In genomic region chr12:100442403-100442802, GRCh38 we compare ENCODE assay signal across 20 cellular contexts. TPM values are rescaled to one million over a fixed set of nuclear protein-coding genes. Genes with fewer than 3 reads are reported as not detected.
DNase-seq lines count a peak whose midpoint lies in the region; TF ChIP-seq lines count a peak whose summit lies in the region.
"Had no signal": no experiment of that assay in that cellular context is flagged by ENCODE, and none has a peak within 500 bp of the region (broad histone marks: within the 10 kb centered on the region; RNA-seq: fewer than 3 reads in every experiment).

No MANE protein-coding gene starts in this region.

- H3K9me3 Mint-ChIP-seq in chondrocyte (ENCODE audit: low read depth): no peaks in the 10 kb centered on the region
- H3K9me3 Mint-ChIP-seq: CD4-positive, alpha-beta memory T cell had no signal

- peaks cover 2 to 38% (median 34%) of the 10 kb centered on the region in 4 donors for H3K4me1 ChIP-seq in liver (ENCODE audit: control insufficient read depth in 4 of 4, insufficient read depth in 4 of 4, low read length in 3 of 4)

- TF ChIP-seq CTCF in fibroblast of villous mesenchyme (IDR thresholded peaks at IDR 0.05; ENCODE audit: insufficient read depth, low read depth, low read length) (no peak), liver (IDR thresholded peaks at IDR 0.05; ENCODE audit: low read depth, low read length, missing input control) (no peak), retinal pigment epithelial cell (conservative IDR thresholded peaks at IDR 0.05; ENCODE audit: low read depth, low read length) (no peak), chondrocyte (IDR thresholded peaks at IDR 0.05) (no peak)

- H3K9me3 ChIP-seq in liver (ENCODE audit: control insufficient read depth in 4 of 4, low read length in 3 of 4): no peaks in the 10 kb centered on the region

- WGBS in liver: 37% methylated on average over 1 of the region's 1 CpG

- no peak overlapping the region for H3K9ac ChIP-seq in liver (ENCODE audit: low read depth in 1 of 2, low read length in 2 of 2)
- H3K9ac ChIP-seq: GM23248 had no signal

- no peaks in the 10 kb centered on the region for H3K36me3 Mint-ChIP-seq in chondrocyte (ENCODE audit: low read depth)
- H3K36me3 Mint-ChIP-seq: CD4-positive, alpha-beta memory T cell had no signal

- H3K4me3 ChIP-seq in fibroblast of villous mesenchyme (ENCODE audit: low read depth, low read length) (no peak overlapping the region), liver (ENCODE audit: low read depth in 1 of 3, low read length in 3 of 3) (no peak overlapping the region), retinal pigment epithelial cell (ENCODE audit: low read length) (no peak overlapping the region)
- H3K4me3 ChIP-seq: GM23248 had no signal

- H3K4me1 Mint-ChIP-seq in chondrocyte (ENCODE audit: low read depth): no peaks in the 10 kb centered on the region
- H3K4me1 Mint-ChIP-seq: CD4-positive, alpha-beta memory T cell had no signal

- no peaks in the 10 kb centered on the region for H3K27me3 ChIP-seq in liver (ENCODE audit: control insufficient read depth in 4 of 4, insufficient read depth in 4 of 4, low read length in 3 of 4)

- H3K27ac Mint-ChIP-seq in chondrocyte (ENCODE audit: unreplicated experiment): no peak overlapping the region
- H3K27ac Mint-ChIP-seq: CD4-positive, alpha-beta memory T cell had no signal

- peak overlapping the region in 1 of 2 donors; percentile 19 for H3K27ac ChIP-seq in liver (ENCODE audit: low read depth in 1 of 2, low read length in 2 of 2)
- H3K27ac ChIP-seq: GM23248 had no signal

- no peaks in the 10 kb centered on the region for H3K36me3 ChIP-seq in liver (ENCODE audit: control insufficient read depth in 4 of 4, insufficient read depth in 3 of 4, low read depth in 1 of 4, low read length in 3 of 4)

- peaks cover 23% of the 10 kb centered on the region for H3K27me3 Mint-ChIP-seq in chondrocyte (ENCODE audit: low read depth)

- DNase-seq in fibroblast of villous mesenchyme (ENCODE audit: low read depth) (peak; percentile 19), retinal pigment epithelial cell (ENCODE audit: low read depth) (peak; percentile 43), activated gamma-delta T cell treated with Interleukin-2 at 50 U/mL for 16 hours (no peak), chondrocyte (ENCODE audit: low spot score) (no peak)
- DNase-seq in effector CD4-positive, alpha-beta T cell: no peak
- DNase-seq: C1 segment of cervical spinal cord; Calu3; CD4-positive, alpha-beta memory T cell; COR-L47; DMS53; DMS79 treated with DMSO at 0.1 percent for 48 hours; GM23248; H7; HCEC 1CT had no signal

- peak in 1 of 2 donors; percentile 6 for TF ChIP-seq RAD21 in liver (IDR thresholded peaks at IDR 0.05)

- H3K4me3 Mint-ChIP-seq in chondrocyte (ENCODE audit: unreplicated experiment): no peak overlapping the region
- H3K4me3 Mint-ChIP-seq: CD4-positive, alpha-beta memory T cell had no signal

TF ChIP-seq in liver, 16 proteins besides CTCF, POLR2A, EP300 and RAD21:
- peak in 1 of 2 donors; percentile 20 for TF ChIP-seq JUND (IDR thresholded peaks at IDR 0.05)
- TF ChIP-seq, protein P1, sequence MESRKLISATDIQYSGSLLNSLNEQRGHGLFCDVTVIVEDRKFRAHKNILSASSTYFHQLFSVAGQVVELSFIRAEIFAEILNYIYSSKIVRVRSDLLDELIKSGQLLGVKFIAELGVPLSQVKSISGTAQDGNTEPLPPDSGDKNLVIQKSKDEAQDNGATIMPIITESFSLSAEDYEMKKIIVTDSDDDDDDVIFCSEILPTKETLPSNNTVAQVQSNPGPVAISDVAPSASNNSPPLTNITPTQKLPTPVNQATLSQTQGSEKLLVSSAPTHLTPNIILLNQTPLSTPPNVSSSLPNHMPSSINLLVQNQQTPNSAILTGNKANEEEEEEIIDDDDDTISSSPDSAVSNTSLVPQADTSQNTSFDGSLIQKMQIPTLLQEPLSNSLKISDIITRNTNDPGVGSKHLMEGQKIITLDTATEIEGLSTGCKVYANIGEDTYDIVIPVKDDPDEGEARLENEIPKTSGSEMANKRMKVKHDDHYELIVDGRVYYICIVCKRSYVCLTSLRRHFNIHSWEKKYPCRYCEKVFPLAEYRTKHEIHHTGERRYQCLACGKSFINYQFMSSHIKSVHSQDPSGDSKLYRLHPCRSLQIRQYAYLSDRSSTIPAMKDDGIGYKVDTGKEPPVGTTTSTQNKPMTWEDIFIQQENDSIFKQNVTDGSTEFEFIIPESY (IDR thresholded peaks at IDR 0.05): no peak
- no peak for TF ChIP-seq YY1 (IDR thresholded peaks at IDR 0.05)
- peak in 1 of 2 donors; percentile 26 for TF ChIP-seq RXRA (IDR thresholded peaks at IDR 0.05)
- TF ChIP-seq TAF1 (conservative IDR thresholded peaks at IDR 0.05): no peak
- peak; percentile 4 to 33 for TF ChIP-seq HNF4A (conservative IDR thresholded peaks at IDR 0.05)
- TF ChIP-seq ATF3 (IDR thresholded peaks at IDR 0.05): no peak
- TF ChIP-seq FOXA2 (IDR thresholded peaks at IDR 0.05): no peak
- no peak for TF ChIP-seq NR2F2 (IDR thresholded peaks at IDR 0.05)
- no peak for TF ChIP-seq FOXA1 (IDR thresholded peaks at IDR 0.05)
- peak; percentile 39 for TF ChIP-seq SP1 (IDR thresholded peaks at IDR 0.05)
- TF ChIP-seq, protein P2, sequence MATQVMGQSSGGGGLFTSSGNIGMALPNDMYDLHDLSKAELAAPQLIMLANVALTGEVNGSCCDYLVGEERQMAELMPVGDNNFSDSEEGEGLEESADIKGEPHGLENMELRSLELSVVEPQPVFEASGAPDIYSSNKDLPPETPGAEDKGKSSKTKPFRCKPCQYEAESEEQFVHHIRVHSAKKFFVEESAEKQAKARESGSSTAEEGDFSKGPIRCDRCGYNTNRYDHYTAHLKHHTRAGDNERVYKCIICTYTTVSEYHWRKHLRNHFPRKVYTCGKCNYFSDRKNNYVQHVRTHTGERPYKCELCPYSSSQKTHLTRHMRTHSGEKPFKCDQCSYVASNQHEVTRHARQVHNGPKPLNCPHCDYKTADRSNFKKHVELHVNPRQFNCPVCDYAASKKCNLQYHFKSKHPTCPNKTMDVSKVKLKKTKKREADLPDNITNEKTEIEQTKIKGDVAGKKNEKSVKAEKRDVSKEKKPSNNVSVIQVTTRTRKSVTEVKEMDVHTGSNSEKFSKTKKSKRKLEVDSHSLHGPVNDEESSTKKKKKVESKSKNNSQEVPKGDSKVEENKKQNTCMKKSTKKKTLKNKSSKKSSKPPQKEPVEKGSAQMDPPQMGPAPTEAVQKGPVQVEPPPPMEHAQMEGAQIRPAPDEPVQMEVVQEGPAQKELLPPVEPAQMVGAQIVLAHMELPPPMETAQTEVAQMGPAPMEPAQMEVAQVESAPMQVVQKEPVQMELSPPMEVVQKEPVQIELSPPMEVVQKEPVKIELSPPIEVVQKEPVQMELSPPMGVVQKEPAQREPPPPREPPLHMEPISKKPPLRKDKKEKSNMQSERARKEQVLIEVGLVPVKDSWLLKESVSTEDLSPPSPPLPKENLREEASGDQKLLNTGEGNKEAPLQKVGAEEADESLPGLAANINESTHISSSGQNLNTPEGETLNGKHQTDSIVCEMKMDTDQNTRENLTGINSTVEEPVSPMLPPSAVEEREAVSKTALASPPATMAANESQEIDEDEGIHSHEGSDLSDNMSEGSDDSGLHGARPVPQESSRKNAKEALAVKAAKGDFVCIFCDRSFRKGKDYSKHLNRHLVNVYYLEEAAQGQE (IDR thresholded peaks at IDR 0.05): no peak
- TF ChIP-seq GABPA (IDR thresholded peaks at IDR 0.05 in 1 of 2, conservative IDR thresholded peaks at IDR 0.05 in 1 of 2): no peak
- no peak for TF ChIP-seq HNF4G (IDR thresholded peaks at IDR 0.05)
- TF ChIP-seq EGR1 (IDR thresholded peaks at IDR 0.05; ENCODE audit: low read depth in 2 of 2): peak in 1 of 2 donors; percentile 38
- TF ChIP-seq, protein P3, sequence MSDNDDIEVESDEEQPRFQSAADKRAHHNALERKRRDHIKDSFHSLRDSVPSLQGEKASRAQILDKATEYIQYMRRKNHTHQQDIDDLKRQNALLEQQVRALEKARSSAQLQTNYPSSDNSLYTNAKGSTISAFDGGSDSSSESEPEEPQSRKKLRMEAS (IDR thresholded peaks at IDR 0.05): peak; percentile 47

RNA-seq across cellular contexts. Expression of gene NR1H4, which starts 31.3 kb away (rescaled TPM):
- total RNA-seq in fibroblast of villous mesenchyme: under 0.01 TPM in 1 of 2 replicates, not detected in the other
- total RNA-seq in liver: 100 to 1,000 TPM in 1 of 2 donors, 10 to 100 TPM in 1; 46.8 to 106 TPM
- 10 to 100 TPM; 33.5 to 63.1 TPM for polyA plus RNA-seq in liver
- total RNA-seq in chondrocyte: not detected in 3 replicates
- total RNA-seq: A673; CD4-positive, alpha-beta memory T cell; Daoy; G401; GM23248; H1; H7 had no signal
- polyA plus RNA-seq: BJ; CD4-positive, alpha-beta memory T cell; GM23248; H1 had no signal

Comparison
In these comparisons a context has a peak if more than half of its experiments do, and no peak if none do; other contexts are left out.
1. DNase-seq: peak in fibroblast of villous mesenchyme (single experiment) and retinal pigment epithelial cell (single experiment); none in effector CD4-positive, alpha-beta T cell (single experiment), activated gamma-delta T cell treated with Interleukin-2 at 50 U/mL for 16 hours (single experiment) and chondrocyte (single experiment).
2. RNA of gene NR1H4, which starts 31.3 kb away (total RNA-seq): 46.8 to 106 TPM in liver; not detected in chondrocyte and under 0.01 TPM in fibroblast of villous mesenchyme; every median in the first group is over 10 times any median in the second.